In the genomic region with DNA sequence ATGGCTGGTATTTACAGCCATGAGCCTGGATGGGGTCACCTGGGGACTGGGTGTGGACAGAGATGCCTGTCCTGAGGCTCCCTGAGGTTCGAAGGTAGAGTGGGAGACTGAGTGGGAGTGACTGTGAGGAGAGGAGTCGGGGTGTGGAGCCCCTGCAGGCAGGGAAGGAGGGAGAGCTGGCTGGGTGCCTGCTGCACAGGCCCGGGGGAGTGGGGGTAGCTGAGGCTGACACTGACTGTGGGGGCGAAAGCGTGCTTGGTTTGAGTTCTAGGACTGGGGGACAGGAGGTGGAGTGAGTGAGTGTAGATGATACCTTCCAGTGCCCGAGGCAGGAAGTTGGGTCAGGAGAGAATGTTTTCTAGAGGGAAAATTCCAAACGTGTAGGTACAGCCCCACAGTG, we compare ENCODE assay signal across 1 cellular context.
TF ChIP-seq lines count a peak whose summit lies in the region.

No MANE protein-coding gene starts in this region.

TF ChIP-seq in GM23338, 12 proteins besides CTCF, POLR2A, EP300 and RAD21:
- TF ChIP-seq, protein P1, sequence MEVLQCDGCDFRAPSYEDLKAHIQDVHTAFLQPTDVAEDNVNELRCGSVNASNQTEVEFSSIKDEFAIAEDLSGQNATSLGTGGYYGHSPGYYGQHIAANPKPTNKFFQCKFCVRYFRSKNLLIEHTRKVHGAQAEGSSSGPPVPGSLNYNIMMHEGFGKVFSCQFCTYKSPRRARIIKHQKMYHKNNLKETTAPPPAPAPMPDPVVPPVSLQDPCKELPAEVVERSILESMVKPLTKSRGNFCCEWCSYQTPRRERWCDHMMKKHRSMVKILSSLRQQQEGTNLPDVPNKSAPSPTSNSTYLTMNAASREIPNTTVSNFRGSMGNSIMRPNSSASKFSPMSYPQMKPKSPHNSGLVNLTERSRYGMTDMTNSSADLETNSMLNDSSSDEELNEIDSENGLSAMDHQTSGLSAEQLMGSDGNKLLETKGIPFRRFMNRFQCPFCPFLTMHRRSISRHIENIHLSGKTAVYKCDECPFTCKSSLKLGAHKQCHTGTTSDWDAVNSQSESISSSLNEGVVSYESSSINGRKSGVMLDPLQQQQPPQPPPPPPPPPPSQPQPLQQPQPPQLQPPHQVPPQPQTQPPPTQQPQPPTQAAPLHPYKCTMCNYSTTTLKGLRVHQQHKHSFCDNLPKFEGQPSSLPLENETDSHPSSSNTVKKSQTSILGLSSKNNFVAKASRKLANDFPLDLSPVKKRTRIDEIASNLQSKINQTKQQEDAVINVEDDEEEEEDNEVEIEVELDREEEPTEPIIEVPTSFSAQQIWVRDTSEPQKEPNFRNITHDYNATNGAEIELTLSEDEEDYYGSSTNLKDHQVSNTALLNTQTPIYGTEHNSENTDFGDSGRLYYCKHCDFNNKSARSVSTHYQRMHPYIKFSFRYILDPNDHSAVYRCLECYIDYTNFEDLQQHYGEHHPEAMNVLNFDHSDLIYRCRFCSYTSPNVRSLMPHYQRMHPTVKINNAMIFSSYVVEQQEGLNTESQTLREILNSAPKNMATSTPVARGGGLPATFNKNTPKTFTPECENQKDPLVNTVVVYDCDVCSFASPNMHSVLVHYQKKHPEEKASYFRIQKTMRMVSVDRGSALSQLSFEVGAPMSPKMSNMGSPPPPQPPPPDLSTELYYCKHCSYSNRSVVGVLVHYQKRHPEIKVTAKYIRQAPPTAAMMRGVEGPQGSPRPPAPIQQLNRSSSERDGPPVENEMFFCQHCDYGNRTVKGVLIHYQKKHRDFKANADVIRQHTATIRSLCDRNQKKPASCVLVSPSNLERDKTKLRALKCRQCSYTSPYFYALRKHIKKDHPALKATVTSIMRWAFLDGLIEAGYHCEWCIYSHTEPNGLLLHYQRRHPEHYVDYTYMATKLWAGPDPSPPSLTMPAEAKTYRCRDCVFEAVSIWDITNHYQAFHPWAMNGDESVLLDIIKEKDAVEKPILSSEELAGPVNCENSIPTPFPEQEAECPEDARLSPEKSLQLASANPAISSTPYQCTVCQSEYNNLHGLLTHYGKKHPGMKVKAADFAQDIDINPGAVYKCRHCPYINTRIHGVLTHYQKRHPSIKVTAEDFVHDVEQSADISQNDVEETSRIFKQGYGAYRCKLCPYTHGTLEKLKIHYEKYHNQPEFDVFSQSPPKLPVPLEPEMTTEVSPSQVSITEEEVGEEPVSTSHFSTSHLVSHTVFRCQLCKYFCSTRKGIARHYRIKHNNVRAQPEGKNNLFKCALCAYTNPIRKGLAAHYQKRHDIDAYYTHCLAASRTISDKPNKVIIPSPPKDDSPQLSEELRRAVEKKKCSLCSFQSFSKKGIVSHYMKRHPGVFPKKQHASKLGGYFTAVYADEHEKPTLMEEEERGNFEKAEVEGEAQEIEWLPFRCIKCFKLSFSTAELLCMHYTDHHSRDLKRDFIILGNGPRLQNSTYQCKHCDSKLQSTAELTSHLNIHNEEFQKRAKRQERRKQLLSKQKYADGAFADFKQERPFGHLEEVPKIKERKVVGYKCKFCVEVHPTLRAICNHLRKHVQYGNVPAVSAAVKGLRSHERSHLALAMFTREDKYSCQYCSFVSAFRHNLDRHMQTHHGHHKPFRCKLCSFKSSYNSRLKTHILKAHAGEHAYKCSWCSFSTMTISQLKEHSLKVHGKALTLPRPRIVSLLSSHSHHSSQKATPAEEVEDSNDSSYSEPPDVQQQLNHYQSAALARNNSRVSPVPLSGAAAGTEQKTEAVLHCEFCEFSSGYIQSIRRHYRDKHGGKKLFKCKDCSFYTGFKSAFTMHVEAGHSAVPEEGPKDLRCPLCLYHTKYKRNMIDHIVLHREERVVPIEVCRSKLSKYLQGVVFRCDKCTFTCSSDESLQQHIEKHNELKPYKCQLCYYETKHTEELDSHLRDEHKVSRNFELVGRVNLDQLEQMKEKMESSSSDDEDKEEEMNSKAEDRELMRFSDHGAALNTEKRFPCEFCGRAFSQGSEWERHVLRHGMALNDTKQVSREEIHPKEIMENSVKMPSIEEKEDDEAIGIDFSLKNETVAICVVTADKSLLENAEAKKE (CRISPR knock-in tag; IDR thresholded peaks at IDR 0.05), result no peak
- TF ChIP-seq CREB1 (CRISPR knock-in tag; IDR thresholded peaks at IDR 0.05; ENCODE audit: low read depth) (no peak), NANOG (IDR thresholded peaks at IDR 0.05; ENCODE audit: borderline replicate concordance) (no peak), JUNB (IDR thresholded peaks at IDR 0.05; ENCODE audit: unreplicated experiment) (no peak)
